12 cellular contexts compared by ENCODE assay signal in genomic region chr14:99287269-99287942, GRCh38. TPM values are rescaled to one million over a fixed set of nuclear protein-coding genes. Genes with fewer than 3 reads are reported as not detected.
DNase-seq lines count a peak whose midpoint lies in the region; ATAC-seq, FAIRE-seq and TF ChIP-seq lines count a peak whose summit lies in the region.
"Had no signal": no experiment of that assay in that cellular context is flagged by ENCODE, and none has a peak within 500 bp of the region (broad histone marks: within the 10 kb centered on the region; RNA-seq: fewer than 3 reads in every experiment).

No MANE protein-coding gene starts in this region.

- H4K20me1 ChIP-seq in GM12878 (ENCODE audit: control insufficient read depth, insufficient read depth) = no peaks in the 10 kb centered on the region
- H4K20me1 ChIP-seq in Karpas-422 (ENCODE audit: insufficient read depth, low read depth, low read length) = no peaks in the 10 kb centered on the region

- no peaks in the 10 kb centered on the region for H3K36me3 ChIP-seq in GM12878 (ENCODE audit: control insufficient read depth in 2 of 2, insufficient read depth in 2 of 2, low read length in 1 of 2)
- H3K36me3 ChIP-seq in thyroid gland = no peaks in the 10 kb centered on the region
- no peaks in the 10 kb centered on the region for H3K36me3 ChIP-seq in Karpas-422 (ENCODE audit: insufficient read depth, low read length)
- H3K36me3 ChIP-seq: heart left ventricle had no signal

- TF ChIP-seq RAD21 in GM12878 (IDR thresholded peaks at IDR 0.05; ENCODE audit: insufficient read depth, low read depth, low read length) = no peak

- peak; percentile 41 for FAIRE-seq in GM12878 (lab: Jason Lieb, UNC)

- H3K9me3 ChIP-seq in GM12878 (replicated peaks; ENCODE audit: control insufficient read depth, insufficient read depth, low read length) (no peaks in the 10 kb centered on the region; the same call in 2 of the 3 replicates), thyroid gland (no peaks in the 10 kb centered on the region), Karpas-422 (ENCODE audit: low read length) (no peaks in the 10 kb centered on the region)
- H3K9me3 ChIP-seq: heart left ventricle had no signal

- H3K4me1 ChIP-seq in GM12878 (ENCODE audit: control insufficient read depth, insufficient read depth, low read length) = peaks cover 31% of the 10 kb centered on the region
- no peaks in the 10 kb centered on the region for H3K4me1 ChIP-seq in thyroid gland
- no peaks in the 10 kb centered on the region for H3K4me1 ChIP-seq in Karpas-422 (ENCODE audit: low read length)
- H3K4me1 ChIP-seq: heart left ventricle had no signal

- no peak for TF ChIP-seq CTCF in GM12878 (IDR thresholded peaks at IDR 0.05 in 2 of 3, conservative IDR thresholded peaks at IDR 0.05 in 1 of 3; ENCODE audit: control insufficient read depth in 2 of 3, extremely low read depth in 1 of 3, insufficient read depth in 1 of 3, low read depth in 3 of 3, low read length in 3 of 3)
- TF ChIP-seq CTCF in thyroid gland (IDR thresholded peaks at IDR 0.05) = no peak

- H3K27me3 ChIP-seq in GM12878 (replicated peaks in 1 of 2; ENCODE audit: control insufficient read depth in 2 of 2, insufficient read depth in 2 of 2, low read length in 1 of 2) (no peaks in the 10 kb centered on the region), thyroid gland (no peaks in the 10 kb centered on the region), Karpas-422 (ENCODE audit: low read length) (no peaks in the 10 kb centered on the region)

- DNase-seq in GM12878 (ENCODE audit: low read depth, low spot score) (peak; percentile 55), thyroid gland (no peak), cortex of kidney (lab: John Stamatoyannopoulos, UW) (no peak), globus pallidus (ENCODE audit: low spot score) (no peak), Karpas-422 (no peak)
- DNase-seq: caudate nucleus, heart left ventricle, nucleus accumbens had no signal

- RAD21 ChIA-PET in GM12878 (lab: Charles Lee; ENCODE audit: unreplicated experiment) = interaction anchor here (0.7 to 1.9 kb wide), 10 partner anchors 11 to 1115 kb away, joined by 3 to 17 read pairs (median 4); partner anchors contain the start of gene BCL11B

- POLR2A ChIA-PET in GM12878 (lab: Charles Lee) = interaction anchor here (1.2 kb wide), 1 partner anchor 11 kb away, joined by 3 read pairs; no protein-coding TSS in a partner anchor

- H3K79me2 ChIP-seq in GM12878 (ENCODE audit: control insufficient read depth, insufficient read depth, low read length) = no peaks in the 10 kb centered on the region
- H3K79me2 ChIP-seq in Karpas-422 (ENCODE audit: low read length) = no peaks in the 10 kb centered on the region

- in situ Hi-C loops in GM12878 (cut with MboI) = no loop called here

- SMC1A ChIA-PET in GM12878 (lab: Charles Lee; ENCODE audit: uncharacterized antibody, unreplicated experiment) = interaction anchor here (1.2 to 3.3 kb wide), 6 partner anchors 10 to 128 kb away, joined by 3 to 26 read pairs (median 6); no protein-coding TSS in a partner anchor

- no peaks in the 10 kb centered on the region for H3K9me2 ChIP-seq in Karpas-422 (replicated peaks; ENCODE audit: insufficient read depth, low read length)

- no peak for TF ChIP-seq POLR2A in GM12878 (IDR thresholded peaks at IDR 0.05; ENCODE audit: low read depth, low read length)
- no peak for TF ChIP-seq POLR2A in thyroid gland (IDR thresholded peaks at IDR 0.05)

- H3K4me2 ChIP-seq in GM12878 (ENCODE audit: control insufficient read depth, insufficient read depth) = peak overlapping the region; percentile 90
- no peak overlapping the region for H3K4me2 ChIP-seq in Karpas-422 (ENCODE audit: low read depth, low read length, poor library complexity, severe bottlenecking)

- WGBS in GM12878 (ENCODE audit: insufficient coverage, insufficient replicate concordance, low lambda C conversion rate, missing lambda C conversion rate) = 59% methylated on average over 13 of the region's 13 CpGs
- WGBS in thyroid gland, 2 donors = 71 to 81% methylated on average over 13 of the region's 13 CpGs

- BruUV-seq in GM12878 (replicated peaks; lab: Mats Ljungman, UMichigan) = no TSS peak

- H3K9ac ChIP-seq in GM12878 (ENCODE audit: control insufficient read depth, insufficient read depth, low read length) = peak overlapping the region; percentile 63
- no peak overlapping the region for H3K9ac ChIP-seq in Karpas-422 (ENCODE audit: low read length)

- intact Hi-C loops in GM12878 (cut with micrococcal nuclease; ENCODE audit: unreplicated experiment) (no loop called here), thyroid gland (cut with DNase I) (no loop called here)

- H3K27ac ChIP-seq in GM12878 (ENCODE audit: control insufficient read depth, insufficient read depth) (peak overlapping the region; percentile 78), thyroid gland (no peak overlapping the region), Karpas-422 (ENCODE audit: low read length) (no peak overlapping the region)
- H3K27ac ChIP-seq: VCaP had no signal

- no peak for TF ChIP-seq EP300 in GM12878 (IDR thresholded peaks at IDR 0.05; ENCODE audit: borderline replicate concordance in 1 of 2, control insufficient read depth in 1 of 2, low read depth in 2 of 2, low read length in 2 of 2)

- H3K4me3 ChIP-seq in GM12878 (peak overlapping the region; percentile 55), thyroid gland (replicated peaks in 1 of 3) (no peak overlapping the region), Karpas-422 (ENCODE audit: low read length) (no peak overlapping the region)

- peak overlapping the region; percentile 77 for H2AFZ ChIP-seq in GM12878 (ENCODE audit: control insufficient read depth, low read depth, low read length)
- H2AFZ ChIP-seq in Karpas-422 (ENCODE audit: low read length) = no peak overlapping the region

- CTCF ChIA-PET in GM12878 (lab: Yijun Ruan, JAX) = interaction anchor here (0.6 to 2.5 kb wide), 9 partner anchors 11 to 790 kb away, joined by 3 to 22 read pairs (median 5); partner anchors contain the start of gene BCL11B

- ATAC-seq in GM18520 (IDR thresholded peaks at IDR 0.05; ENCODE audit: unreplicated experiment) (peak; percentile 74), GM21576 (IDR thresholded peaks at IDR 0.05; ENCODE audit: unreplicated experiment) (peak; percentile 76), HG03520 (IDR thresholded peaks at IDR 0.05; ENCODE audit: unreplicated experiment) (peak; percentile 69), GM12878 (peak; percentile 94)

TF ChIP-seq in GM12878, 131 proteins besides CTCF, POLR2A, EP300 and RAD21 (continues in another document):
- TF ChIP-seq POU2F2 (IDR thresholded peaks at IDR 0.05; ENCODE audit: borderline replicate concordance, low read depth, low read length) (peak; percentile 18; the same call in 1 of the 3 replicates), REST (IDR thresholded peaks at IDR 0.05; ENCODE audit: low read depth, low read length) (no peak), TCF12 (IDR thresholded peaks at IDR 0.05; ENCODE audit: low read depth, low read length) (no peak)

RNA-seq across cellular contexts. Expression of gene BCL11B, which starts 15.4 kb away (rescaled TPM):
- 6.7 and 7.9 TPM in 2 replicates for total RNA-seq in GM12878 (2013; cell fraction: nucleolus; rRNA removed)
- 1.9 and 2.6 TPM in 2 replicates for total RNA-seq in GM12878 (2014; rRNA removed)
- total RNA-seq in GM12878 (2014; rRNA removed; fragmentation: Illumina TruSeq; extraction: Trizol) = 1.3 and 1.6 TPM in 2 replicates
- 5.3 and 5.5 TPM in 2 replicates for total RNA-seq in GM12878 (2021)
- polyA plus RNA-seq in GM12878 (2011; ENCODE audit: low read depth) = 0.12 TPM
- 1.4 and 1.7 TPM in 2 replicates for polyA plus RNA-seq in GM12878 (2011; rRNA removed)
- polyA plus RNA-seq in GM12878 (2011; cell fraction: cytosol; rRNA removed) = 1.2 and 1.6 TPM in 2 replicates
- polyA plus RNA-seq in GM12878 (2011; cell fraction: nucleus; rRNA removed) = 2.2 and 2.5 TPM in 2 replicates
- 0.22 and 0.24 TPM in 2 replicates for polyA plus RNA-seq in GM12878 (2012)
- 1.00 and 1.3 TPM in 2 replicates for polyA plus RNA-seq in GM12878 (2014; fragmentation: Illumina TruSeq; extraction: Trizol)
- polyA plus RNA-seq in GM12878 (2014; fragmentation: Nextera tagmentation; extraction: Ambion mirVana) = 1 to 10 TPM in 1 of 2 experiments, under 1 TPM in 1; 0.38 to 1.7 TPM
- 1.4 and 1.6 TPM in 2 replicates for polyA plus RNA-seq in GM12878 (2014; rRNA removed)
- under 1 TPM; 0.64 to 0.71 TPM for polyA plus RNA-seq in GM12878 (2016; fragmentation: Nextera tagmentation; extraction: Ambion mirVana)
- polyA minus RNA-seq in GM12878 (2011; rRNA and poly(A)+ RNA removed) = 3.1 and 3.5 TPM in 2 replicates
- 2.6 and 4.1 TPM in 2 replicates for polyA minus RNA-seq in GM12878 (2011; cell fraction: cytosol; rRNA and poly(A)+ RNA removed)
- 2.8 and 4.0 TPM in 2 replicates for polyA minus RNA-seq in GM12878 (2011; cell fraction: nucleus; rRNA and poly(A)+ RNA removed)
- 1 to 10 TPM in 3 of 4 donors, under 1 TPM in 1; 0.81 to 4.3 (median 2.3) TPM for total RNA-seq in thyroid gland
- total RNA-seq in Karpas-422 (2014; rRNA removed; shearing (Covaris generic); ENCODE audit: low replicate concordance) = not detected in 2 replicates
